4 cellular contexts compared by ENCODE assay signal in genomic region chr1:227596222-227596621, GRCh38. TPM values are rescaled to one million over a fixed set of nuclear protein-coding genes. Genes with fewer than 3 reads are reported as not detected.
A peak's percentile ranks its signal among the peaks of the same experiment; 100 is the strongest.
DNase-seq lines count a peak whose midpoint lies in the region; ATAC-seq, FAIRE-seq and TF ChIP-seq lines count a peak whose summit lies in the region.
"Not testable (repeated sequence)": the region's sequence is repeated elsewhere in the genome, so short reads cannot be mapped to it uniquely, and the experiment has no call there.

No MANE protein-coding gene starts in this region.

- H3K4me3 ChIP-seq in BLaER1 treated with 17β-estradiol and CSF1 and Interleukin-3, amounts not matched to agents 10 nM and 100 nM = peak overlapping the region in 6 of 10 experiments; percentile 11 to 48 (median 22); a peak in 5 of 20 replicates
- H3K4me3 ChIP-seq in K562 = not testable (repeated sequence)

- not testable (repeated sequence) for ATAC-seq in K562

- in situ Hi-C loops in K562 (cut with MboI) = not testable (repeated sequence)

- H3K79me2 ChIP-seq in K562 (ENCODE audit: control insufficient read depth, insufficient read depth, low read length) = not testable (repeated sequence)

- not testable (repeated sequence) for H2AFZ ChIP-seq in K562 (ENCODE audit: low read depth, low read length)

- intact Hi-C loops in Calu3 (cut with micrococcal nuclease; ENCODE audit: unreplicated experiment); K562 (cut with micrococcal nuclease): not testable (repeated sequence)

- not testable (repeated sequence) for DNase-seq in Calu3; endothelial cell (ENCODE audit: low spot score)
- DNase-seq in K562 (ENCODE audit: extremely low read depth in 1 of 4, low spot score in 3 of 4) = peak in 1 of 4 experiments; percentile 28

- not testable (repeated sequence) for H3K27ac Mint-ChIP-seq in Calu3 (ENCODE audit: unreplicated experiment); endothelial cell (ENCODE audit: unreplicated experiment)

- not testable (repeated sequence) for H3K9me1 ChIP-seq in K562 (ENCODE audit: control insufficient read depth, insufficient read depth, low read length)

- H3K4me3 Mint-ChIP-seq in Calu3 (ENCODE audit: low read depth, unreplicated experiment) = peak overlapping the region; percentile 56
- peak overlapping the region; percentile 47 for H3K4me3 Mint-ChIP-seq in endothelial cell (ENCODE audit: unreplicated experiment)

- not testable (repeated sequence) for TF ChIP-seq POLR2A in K562 (conservative IDR thresholded peaks at IDR 0.05)

- not testable (repeated sequence) for FAIRE-seq in K562 (lab: Jason Lieb, UNC)

- TF ChIP-seq EP300 in K562 (IDR thresholded peaks at IDR 0.05; ENCODE audit: low read length) = peak; percentile 69; the same call in 1 of the 2 replicates

- H3K27me3 Mint-ChIP-seq in Calu3 (ENCODE audit: unreplicated experiment); endothelial cell (ENCODE audit: unreplicated experiment): not testable (repeated sequence)

- H3K36me3 ChIP-seq in BLaER1 treated with 17β-estradiol and CSF1 and Interleukin-3, amounts not matched to agents 10 nM and 100 nM = peaks cover 66 to 99% (median 89%) of the 10 kb centered on the region in 11 experiments
- H3K36me3 ChIP-seq in K562 (ENCODE audit: control insufficient read depth, insufficient read depth, low read length) = not testable (repeated sequence)

- not testable (repeated sequence) for H4K20me1 ChIP-seq in BLaER1 treated with 17β-estradiol and CSF1 and Interleukin-3, amounts not matched to agents 10 nM and 100 nM; K562 (replicated peaks; ENCODE audit: control insufficient read depth, insufficient read depth, low read length)

- POLR2A ChIA-PET in K562 (lab: Yijun Ruan, JAX) = interaction anchor here (0.7 kb wide), 1 partner anchor 197 kb away, joined by 3 read pairs; no protein-coding TSS in a partner anchor

- not testable (repeated sequence) for H3K4me2 ChIP-seq in BLaER1 treated with 17β-estradiol and CSF1 and Interleukin-3, amounts not matched to agents 10 nM and 100 nM; K562 (ENCODE audit: insufficient read depth, low read length)

- peaks cover 98 to 100% (median 100%) of the 10 kb centered on the region in 11 experiments for H3K9me3 ChIP-seq in BLaER1 treated with 17β-estradiol and CSF1 and Interleukin-3, amounts not matched to agents 10 nM and 100 nM (replicated peaks in 1 of 11)
- H3K9me3 ChIP-seq in K562 (replicated peaks; ENCODE audit: control insufficient read depth, insufficient read depth, low read depth, low read length) = not testable (repeated sequence)

- H3K27me3 ChIP-seq in BLaER1 treated with 17β-estradiol and CSF1 and Interleukin-3, amounts not matched to agents 10 nM and 100 nM; K562 (ENCODE audit: control insufficient read depth in 2 of 2, insufficient read depth in 2 of 2, low read length in 2 of 2): not testable (repeated sequence)

- H3K4me1 Mint-ChIP-seq in Calu3 (ENCODE audit: low read depth, unreplicated experiment) = peaks cover 18% of the 10 kb centered on the region
- not testable (repeated sequence) for H3K4me1 Mint-ChIP-seq in endothelial cell (ENCODE audit: unreplicated experiment)

- WGBS in K562 (ENCODE audit: insufficient coverage, low coverage, missing lambda C conversion rate) = 40% methylated on average over 6 of the region's 6 CpGs

- BruUV-seq in Calu3 (replicated peaks; lab: Mats Ljungman, UMichigan); K562 (replicated peaks; lab: Mats Ljungman, UMichigan): not testable (repeated sequence)

- H3K9ac ChIP-seq in BLaER1 treated with 17β-estradiol and CSF1 and Interleukin-3, amounts not matched to agents 10 nM and 100 nM; K562 (ENCODE audit: insufficient read depth in 1 of 2, low read depth in 2 of 2, low read length in 2 of 2): not testable (repeated sequence)

- H3K27ac ChIP-seq in BLaER1 treated with 17β-estradiol and CSF1 and Interleukin-3, amounts not matched to agents 10 nM and 100 nM; K562 (ENCODE audit: extremely low read depth, low read depth, low read length): not testable (repeated sequence)

- H3K9me3 Mint-ChIP-seq in Calu3 (ENCODE audit: low read depth, unreplicated experiment) = peaks cover 24% of the 10 kb centered on the region
- H3K9me3 Mint-ChIP-seq in endothelial cell (ENCODE audit: unreplicated experiment) = peaks cover 20% of the 10 kb centered on the region

- not testable (repeated sequence) for H3K36me3 Mint-ChIP-seq in Calu3 (ENCODE audit: insufficient read depth, unreplicated experiment)
- H3K36me3 Mint-ChIP-seq in endothelial cell (ENCODE audit: low read depth, unreplicated experiment) = peaks cover 54% of the 10 kb centered on the region

- not testable (repeated sequence) for TF ChIP-seq CTCF in Calu3 (IDR thresholded peaks at IDR 0.05; ENCODE audit: unreplicated experiment); K562 (IDR thresholded peaks at IDR 0.05 in 2 of 3, conservative IDR thresholded peaks at IDR 0.05 in 1 of 3; ENCODE audit: insufficient read depth in 2 of 3, low read depth in 1 of 3, low read length in 3 of 3); endothelial cell (IDR thresholded peaks at IDR 0.05; ENCODE audit: unreplicated experiment)

- CTCF ChIA-PET in Calu3 (lab: Charles Lee); K562 (lab: Yijun Ruan, JAX; ENCODE audit: low intra/inter-chr PET ratio): not testable (repeated sequence)

- not testable (repeated sequence) for H3K4me1 ChIP-seq in BLaER1 treated with 17β-estradiol and CSF1 and Interleukin-3, amounts not matched to agents 10 nM and 100 nM; K562 (replicated peaks in 1 of 2; ENCODE audit: control insufficient read depth in 2 of 2, insufficient read depth in 2 of 2, low read length in 2 of 2)

- not testable (repeated sequence) for TF ChIP-seq RAD21 in K562 (CRISPR knock-in tag; conservative IDR thresholded peaks at IDR 0.05 in 1 of 2, IDR thresholded peaks at IDR 0.05 in 1 of 2)

TF ChIP-seq in K562, 482 proteins besides CTCF, POLR2A, EP300 and RAD21 (continues in another document):
- TF ChIP-seq ZNF766 (CRISPR knock-in tag; conservative IDR thresholded peaks at IDR 0.05) (0 out of 2 replicates have a peak, but pooled peaks have one; percentile 23), SP1 (CRISPR knock-in tag; IDR thresholded peaks at IDR 0.05) (0 out of 2 replicates have a peak, but pooled peaks have one; percentile 21), CBX3 (IDR thresholded peaks at IDR 0.05; ENCODE audit: borderline replicate concordance in 1 of 2, low read length in 2 of 2) (peak in 1 of 2 experiments; percentile 48; a peak in 1 of 3 replicates), TRIM28 (IDR thresholded peaks at IDR 0.05) (peak; percentile 91), RCOR1 (IDR thresholded peaks at IDR 0.05; ENCODE audit: borderline replicate concordance in 1 of 2, low read depth in 2 of 2, low read length in 2 of 2) (peak in 1 of 2 experiments; percentile 53; a peak in 1 of 4 replicates), ZNF445 (CRISPR knock-in tag; IDR thresholded peaks at IDR 0.05; ENCODE audit: low read depth) (peak; percentile 41; the same call in 1 of the 2 replicates), GATA2 (CRISPR knock-in tag; IDR thresholded peaks at IDR 0.05) (peak; percentile 47; the same call in 1 of the 2 replicates), SMARCC2 (IDR thresholded peaks at IDR 0.05; ENCODE audit: low read depth) (0 out of 2 replicates have a peak, but pooled peaks have one; percentile 35), MTA3 (IDR thresholded peaks at IDR 0.05; ENCODE audit: borderline replicate concordance) (peak; percentile 60; the same call in 1 of the 2 replicates), LEF1 (IDR thresholded peaks at IDR 0.05) (peak; percentile 22; the same call in 1 of the 2 replicates), SMAD4 (CRISPR knock-in tag; conservative IDR thresholded peaks at IDR 0.05) (peak; percentile 74), ZEB2 (IDR thresholded peaks at IDR 0.05) (peak; percentile 63; the same call in 1 of the 2 replicates), TCF3 (CRISPR knock-in tag; IDR thresholded peaks at IDR 0.05) (peak; percentile 89), TARDBP (IDR thresholded peaks at IDR 0.05) (peak; percentile 87; the same call in 1 of the 2 replicates), ZNF24 (IDR thresholded peaks at IDR 0.05) (peak; percentile 58; the same call in 1 of the 2 replicates), KDM1A (IDR thresholded peaks at IDR 0.05) (peak; percentile 56 to 78; a peak in 3 of 4 replicates)
- TF ChIP-seq, protein P1, sequence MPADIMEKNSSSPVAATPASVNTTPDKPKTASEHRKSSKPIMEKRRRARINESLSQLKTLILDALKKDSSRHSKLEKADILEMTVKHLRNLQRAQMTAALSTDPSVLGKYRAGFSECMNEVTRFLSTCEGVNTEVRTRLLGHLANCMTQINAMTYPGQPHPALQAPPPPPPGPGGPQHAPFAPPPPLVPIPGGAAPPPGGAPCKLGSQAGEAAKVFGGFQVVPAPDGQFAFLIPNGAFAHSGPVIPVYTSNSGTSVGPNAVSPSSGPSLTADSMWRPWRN (IDR thresholded peaks at IDR 0.05; ENCODE audit: low read depth) = peak; percentile 57; the same call in 1 of the 2 replicates

RNA-seq across cellular contexts. Expression of gene ZNF678, which starts 32.9 kb away (rescaled TPM):
- total RNA-seq in Calu3 (2022) = 6.5 and 7.0 TPM in 2 replicates
- 29.6 and 44.7 TPM in 2 replicates for total RNA-seq in K562 (2011; cell fraction: chromatin; rRNA removed; ENCODE audit: low replicate concordance)
- 15.3 and 23.0 TPM in 2 replicates for total RNA-seq in K562 (2011; cell fraction: nucleolus; rRNA removed)
- 34.5 and 43.7 TPM in 2 replicates for total RNA-seq in K562 (2011; cell fraction: nucleoplasm; rRNA removed)
- total RNA-seq in K562 (2014; rRNA removed) = 7.8 and 13.3 TPM in 2 replicates
- total RNA-seq in K562 (2014; rRNA removed; fragmentation: Illumina TruSeq; extraction: Trizol) = 16.7 and 18.1 TPM in 2 replicates
- total RNA-seq in K562 (2015; rRNA removed; fragmentation: Illumina TruSeq; extraction: Trizol) = 12.1 and 16.8 TPM in 2 replicates
- 9.0 and 10.6 TPM in 2 replicates for total RNA-seq in K562 (2021)
- 8.0 and 8.2 TPM in 2 replicates for polyA plus RNA-seq in K562 (2011; rRNA removed)
- polyA plus RNA-seq in K562 (2011; cell fraction: cytosol; rRNA removed) = 2.8 and 6.3 TPM in 2 replicates
- polyA plus RNA-seq in K562 (2011; cell fraction: nucleus; rRNA removed) = 15.1 and 16.5 TPM in 2 replicates
- 5.3 and 6.7 TPM in 2 replicates for polyA plus RNA-seq in K562 (2012)
- 9.1 and 9.7 TPM in 2 replicates for polyA plus RNA-seq in K562 (2014; fragmentation: Illumina TruSeq; extraction: Trizol)
- 1 to 10 TPM; 3.0 to 3.2 TPM for polyA plus RNA-seq in K562 (2014; fragmentation: Nextera tagmentation; extraction: Ambion mirVana)
- polyA plus RNA-seq in K562 (2014; rRNA removed) = 4.2 and 6.1 TPM in 2 replicates
- polyA minus RNA-seq in K562 (2011; rRNA and poly(A)+ RNA removed) = 33.6 and 36.6 TPM in 2 replicates
- polyA minus RNA-seq in K562 (2011; cell fraction: cytosol; rRNA and poly(A)+ RNA removed) = 10.6 and 12.9 TPM in 2 replicates
- 33.5 and 50.3 TPM in 2 replicates for polyA minus RNA-seq in K562 (2011; cell fraction: nucleus; rRNA and poly(A)+ RNA removed)
- 19.5 TPM for total RNA-seq in endothelial cell (ENCODE audit: unreplicated experiment)
